Comparison of ENCODE assay signal across 1 cellular context in the genomic region with DNA sequence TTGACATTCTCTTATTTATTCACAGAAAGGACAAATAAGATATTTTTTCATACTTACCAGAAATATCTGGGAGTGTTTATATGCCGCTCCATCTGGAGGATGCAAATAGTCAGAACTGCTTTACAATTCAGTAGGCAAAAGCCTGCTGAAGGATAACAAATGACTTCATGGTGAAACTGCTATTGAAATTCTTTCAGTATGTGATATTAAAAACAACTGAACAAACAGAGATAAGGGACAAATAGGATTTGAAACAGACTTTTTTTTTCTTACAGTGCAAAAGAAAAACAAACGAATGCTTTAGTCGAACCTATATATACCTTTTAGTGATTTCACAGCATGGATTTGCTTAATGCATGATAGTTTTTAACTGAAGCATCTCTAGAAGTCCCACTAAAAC.
TF ChIP-seq lines count a peak whose summit lies in the region.

No MANE protein-coding gene starts in this region.

TF ChIP-seq in HEK293, 187 proteins besides CTCF, POLR2A, EP300 and RAD21 (continued from another document and continues in another):
- TF ChIP-seq MYNN (tag by site-specific recombination; IDR thresholded peaks at IDR 0.05; ENCODE audit: borderline replicate concordance) (no peak), ZNF530 (tag by site-specific recombination; IDR thresholded peaks at IDR 0.05; ENCODE audit: low read depth) (no peak), ZFP69B (tag by site-specific recombination; IDR thresholded peaks at IDR 0.05) (no peak), EGR2 (tag by site-specific recombination; IDR thresholded peaks at IDR 0.05; ENCODE audit: low read depth) (no peak), ZNF433 (tag by site-specific recombination; IDR thresholded peaks at IDR 0.05; ENCODE audit: low read depth) (no peak), ZNF596 (tag by site-specific recombination; IDR thresholded peaks at IDR 0.05) (no peak), ZNF510 (tag by site-specific recombination; IDR thresholded peaks at IDR 0.05; ENCODE audit: insufficient replicate concordance) (no peak), ZNF302 (tag by site-specific recombination; IDR thresholded peaks at IDR 0.05; ENCODE audit: low read depth) (no peak), ZNF473 (tag by site-specific recombination; IDR thresholded peaks at IDR 0.05) (no peak), ZNF707 (tag by site-specific recombination; IDR thresholded peaks at IDR 0.05) (no peak), ZNF654 (tag by site-specific recombination; IDR thresholded peaks at IDR 0.05; ENCODE audit: low read depth) (no peak), KLF7 (tag by site-specific recombination; IDR thresholded peaks at IDR 0.05; ENCODE audit: borderline replicate concordance) (no peak), PRDM1 (tag by site-specific recombination; IDR thresholded peaks at IDR 0.05) (no peak), ZNF785 (tag by site-specific recombination; IDR thresholded peaks at IDR 0.05) (no peak), PRDM6 (tag by site-specific recombination; IDR thresholded peaks at IDR 0.05) (peak; percentile 95), ZNF76 (tag by site-specific recombination; IDR thresholded peaks at IDR 0.05; ENCODE audit: borderline replicate concordance, low read depth) (no peak), TCF7L2 (IDR thresholded peaks at IDR 0.05; ENCODE audit: borderline replicate concordance, low read depth, low read length) (no peak), ZNF792 (tag by site-specific recombination; IDR thresholded peaks at IDR 0.05) (no peak), REST (tag by site-specific recombination; IDR thresholded peaks at IDR 0.05) (no peak), ZNF140 (tag by site-specific recombination; IDR thresholded peaks at IDR 0.05) (no peak), BCL11B (tag by site-specific recombination; IDR thresholded peaks at IDR 0.05; ENCODE audit: low read depth) (no peak), ZSCAN30 (tag by site-specific recombination; IDR thresholded peaks at IDR 0.05) (no peak), ZNF132 (tag by site-specific recombination; IDR thresholded peaks at IDR 0.05; ENCODE audit: borderline replicate concordance) (no peak), ZNF211 (tag by site-specific recombination; IDR thresholded peaks at IDR 0.05; ENCODE audit: low read depth) (no peak), ZNF19 (tag by site-specific recombination; IDR thresholded peaks at IDR 0.05; ENCODE audit: low read depth) (no peak), MEIS1 (CRISPR knock-in tag; IDR thresholded peaks at IDR 0.05; ENCODE audit: borderline replicate concordance) (no peak), HOXA7 (CRISPR knock-in tag; IDR thresholded peaks at IDR 0.05; ENCODE audit: borderline replicate concordance) (no peak), WT1 (tag by site-specific recombination; IDR thresholded peaks at IDR 0.05) (no peak), ZNF639 (tag by site-specific recombination; IDR thresholded peaks at IDR 0.05) (no peak), ZNF274 (IDR thresholded peaks at IDR 0.05; ENCODE audit: low read length) (no peak), ZNF274 (tag by site-specific recombination; IDR thresholded peaks at IDR 0.05; ENCODE audit: borderline replicate concordance) (no peak), ZNF549 (tag by site-specific recombination; IDR thresholded peaks at IDR 0.05) (no peak), ZNF184 (tag by site-specific recombination; IDR thresholded peaks at IDR 0.05) (no peak), ZNF791 (tag by site-specific recombination; IDR thresholded peaks at IDR 0.05) (no peak), ZNF37A (tag by site-specific recombination; IDR thresholded peaks at IDR 0.05) (no peak), ZBTB17 (tag by site-specific recombination; IDR thresholded peaks at IDR 0.05) (no peak), ZSCAN4 (tag by site-specific recombination; IDR thresholded peaks at IDR 0.05) (no peak), PRDM4 (tag by site-specific recombination; IDR thresholded peaks at IDR 0.05) (peak; percentile 92), ZNF311 (tag by site-specific recombination; IDR thresholded peaks at IDR 0.05; ENCODE audit: borderline replicate concordance) (no peak), ZNF513 (tag by site-specific recombination; IDR thresholded peaks at IDR 0.05) (no peak), ZNF843 (tag by site-specific recombination; IDR thresholded peaks at IDR 0.05) (peak; percentile 50), IKZF3 (tag by site-specific recombination; IDR thresholded peaks at IDR 0.05) (0 out of 2 replicates have a peak, but pooled peaks have one; percentile 16)
- TF ChIP-seq, protein P1, sequence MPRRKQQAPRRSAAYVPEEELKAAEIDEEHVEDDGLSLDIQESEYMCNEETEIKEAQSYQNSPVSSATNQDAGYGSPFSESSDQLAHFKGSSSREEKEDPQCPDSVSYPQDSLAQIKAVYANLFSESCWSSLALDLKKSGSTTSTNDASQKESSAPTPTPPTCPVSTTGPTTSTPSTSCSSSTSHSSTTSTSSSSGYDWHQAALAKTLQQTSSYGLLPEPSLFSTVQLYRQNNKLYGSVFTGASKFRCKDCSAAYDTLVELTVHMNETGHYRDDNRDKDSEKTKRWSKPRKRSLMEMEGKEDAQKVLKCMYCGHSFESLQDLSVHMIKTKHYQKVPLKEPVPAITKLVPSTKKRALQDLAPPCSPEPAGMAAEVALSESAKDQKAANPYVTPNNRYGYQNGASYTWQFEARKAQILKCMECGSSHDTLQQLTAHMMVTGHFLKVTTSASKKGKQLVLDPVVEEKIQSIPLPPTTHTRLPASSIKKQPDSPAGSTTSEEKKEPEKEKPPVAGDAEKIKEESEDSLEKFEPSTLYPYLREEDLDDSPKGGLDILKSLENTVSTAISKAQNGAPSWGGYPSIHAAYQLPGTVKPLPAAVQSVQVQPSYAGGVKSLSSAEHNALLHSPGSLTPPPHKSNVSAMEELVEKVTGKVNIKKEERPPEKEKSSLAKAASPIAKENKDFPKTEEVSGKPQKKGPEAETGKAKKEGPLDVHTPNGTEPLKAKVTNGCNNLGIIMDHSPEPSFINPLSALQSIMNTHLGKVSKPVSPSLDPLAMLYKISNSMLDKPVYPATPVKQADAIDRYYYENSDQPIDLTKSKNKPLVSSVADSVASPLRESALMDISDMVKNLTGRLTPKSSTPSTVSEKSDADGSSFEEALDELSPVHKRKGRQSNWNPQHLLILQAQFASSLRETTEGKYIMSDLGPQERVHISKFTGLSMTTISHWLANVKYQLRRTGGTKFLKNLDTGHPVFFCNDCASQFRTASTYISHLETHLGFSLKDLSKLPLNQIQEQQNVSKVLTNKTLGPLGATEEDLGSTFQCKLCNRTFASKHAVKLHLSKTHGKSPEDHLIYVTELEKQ (tag by site-specific recombination; IDR thresholded peaks at IDR 0.05; ENCODE audit: borderline replicate concordance) = no peak
- TF ChIP-seq, protein P2, sequence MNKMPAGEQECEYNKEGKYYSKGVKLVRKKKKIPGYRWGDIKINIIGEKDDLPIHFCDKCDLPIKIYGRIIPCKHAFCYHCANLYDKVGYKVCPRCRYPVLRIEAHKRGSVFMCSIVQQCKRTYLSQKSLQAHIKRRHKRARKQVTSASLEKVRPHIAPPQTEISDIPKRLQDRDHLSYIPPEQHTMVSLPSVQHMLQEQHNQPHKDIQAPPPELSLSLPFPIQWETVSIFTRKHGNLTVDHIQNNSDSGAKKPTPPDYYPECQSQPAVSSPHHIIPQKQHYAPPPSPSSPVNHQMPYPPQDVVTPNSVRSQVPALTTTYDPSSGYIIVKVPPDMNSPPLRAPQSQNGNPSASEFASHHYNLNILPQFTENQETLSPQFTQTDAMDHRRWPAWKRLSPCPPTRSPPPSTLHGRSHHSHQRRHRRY (tag by site-specific recombination; IDR thresholded peaks at IDR 0.05) = no peak
- TF ChIP-seq, protein P3, sequence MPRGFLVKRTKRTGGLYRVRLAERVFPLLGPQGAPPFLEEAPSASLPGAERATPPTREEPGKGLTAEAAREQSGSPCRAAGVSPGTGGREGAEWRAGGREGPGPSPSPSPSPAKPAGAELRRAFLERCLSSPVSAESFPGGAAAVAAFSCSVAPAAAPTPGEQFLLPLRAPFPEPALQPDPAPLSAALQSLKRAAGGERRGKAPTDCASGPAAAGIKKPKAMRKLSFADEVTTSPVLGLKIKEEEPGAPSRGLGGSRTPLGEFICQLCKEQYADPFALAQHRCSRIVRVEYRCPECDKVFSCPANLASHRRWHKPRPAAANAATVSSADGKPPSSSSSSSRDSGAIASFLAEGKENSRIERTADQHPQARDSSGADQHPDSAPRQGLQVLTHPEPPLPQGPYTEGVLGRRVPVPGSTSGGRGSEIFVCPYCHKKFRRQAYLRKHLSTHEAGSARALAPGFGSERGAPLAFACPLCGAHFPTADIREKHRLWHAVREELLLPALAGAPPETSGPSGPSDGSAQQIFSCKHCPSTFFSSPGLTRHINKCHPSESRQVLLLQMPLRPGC (tag by site-specific recombination; IDR thresholded peaks at IDR 0.05) = no peak
